ENCODE assay signal across 11 cellular contexts in the genomic region with DNA sequence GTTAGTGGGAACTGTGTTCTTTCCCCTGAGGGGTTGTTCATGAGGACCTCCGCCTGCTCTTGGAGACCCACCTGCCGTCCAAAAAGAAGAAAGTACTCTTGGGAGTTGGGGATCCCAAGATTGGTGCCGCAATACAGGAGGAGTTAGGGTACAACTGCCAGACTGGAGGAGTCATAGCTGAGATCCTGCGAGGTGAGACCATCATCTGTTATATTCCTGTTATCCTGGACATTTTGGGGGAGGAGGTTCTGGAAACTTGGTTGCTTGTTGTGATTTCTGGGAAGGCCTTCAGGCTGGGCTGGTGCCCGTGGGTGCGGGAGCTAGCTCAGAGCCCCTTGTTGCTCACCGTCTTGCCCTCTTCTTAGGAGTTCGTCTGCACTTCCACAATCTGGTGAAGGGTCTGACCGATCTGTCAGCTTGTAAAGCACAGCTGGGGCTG. TPM values are rescaled to one million over a fixed set of nuclear protein-coding genes. Genes with fewer than 3 reads are reported as not detected.
A peak's percentile ranks its signal among the peaks of the same experiment; 100 is the strongest.
DNase-seq lines count a peak whose midpoint lies in the region; ATAC-seq and TF ChIP-seq lines count a peak whose summit lies in the region.
"Had no signal": no experiment of that assay in that cellular context is flagged by ENCODE, and none has a peak within 500 bp of the region (broad histone marks: within the 10 kb centered on the region; RNA-seq: fewer than 3 reads in every experiment).

No MANE protein-coding gene starts in this region.

- H3K9me3 Mint-ChIP-seq in Calu3 (ENCODE audit: low read depth, unreplicated experiment) = no peaks in the 10 kb centered on the region
- H3K9me3 Mint-ChIP-seq in chondrocyte (ENCODE audit: low read depth) = no peaks in the 10 kb centered on the region
- no peaks in the 10 kb centered on the region for H3K9me3 Mint-ChIP-seq in natural killer cell

- intact Hi-C loops in Calu3 (cut with micrococcal nuclease; ENCODE audit: unreplicated experiment) = no loop called here
- intact Hi-C loops in natural killer cell (cut with micrococcal nuclease) = no loop called here

- H3K9ac ChIP-seq in Karpas-422 (ENCODE audit: low read length) = peak overlapping the region; percentile 99

- BruUV-seq in Calu3 (replicated peaks; lab: Mats Ljungman, UMichigan) = no TSS peak

- peaks cover 59% of the 10 kb centered on the region for H3K36me3 Mint-ChIP-seq in Calu3 (ENCODE audit: insufficient read depth, unreplicated experiment)
- peaks cover 39% of the 10 kb centered on the region for H3K36me3 Mint-ChIP-seq in chondrocyte (ENCODE audit: low read depth)
- peaks cover 20% of the 10 kb centered on the region for H3K36me3 Mint-ChIP-seq in natural killer cell

- H3K27ac ChIP-seq in Karpas-422 (ENCODE audit: low read length) = peak overlapping the region; percentile 88

- H3K27me3 ChIP-seq in Karpas-422 (ENCODE audit: low read length) = no peaks in the 10 kb centered on the region

- H3K4me1 Mint-ChIP-seq in Calu3 (ENCODE audit: low read depth, unreplicated experiment) = peaks cover 9% of the 10 kb centered on the region
- peaks cover 26% of the 10 kb centered on the region for H3K4me1 Mint-ChIP-seq in chondrocyte (ENCODE audit: low read depth)
- H3K4me1 Mint-ChIP-seq in natural killer cell = peaks cover 24 to 33% of the 10 kb centered on the region in 2 donors

- H3K9me2 ChIP-seq in Karpas-422 (replicated peaks; ENCODE audit: insufficient read depth, low read length) = no peaks in the 10 kb centered on the region

- CTCF ChIA-PET in Calu3 (lab: Charles Lee) = interaction anchor here (0.6 to 1.5 kb wide), 2 partner anchors 9 to 857 kb away, joined by 5 to 8 read pairs; a partner anchor contains a TSS

- DNase-seq in Calu3 (no peak), Karpas-422 (no peak), chondrocyte (ENCODE audit: low spot score) (no peak), natural killer cell (no peak), activated gamma-delta T cell (lab: John Stamatoyannopoulos, UW) (no peak)
- no peak for DNase-seq in activated effector memory CD4-positive, alpha-beta T cell treated with anti-CD3 and anti-CD28 coated beads, Interleukin-2, amount 50 U/mL, for 16 hours
- DNase-seq: NCI-H510A; stimulated activated CD8-positive, alpha-beta memory T cell treated with anti-CD3 and anti-CD28 coated beads, Interleukin-4, amount 100 ng/mL, for 48 hours had no signal

- H3K36me3 ChIP-seq in Karpas-422 (ENCODE audit: insufficient read depth, low read length) = peaks cover 52% of the 10 kb centered on the region

- H3K27me3 Mint-ChIP-seq in Calu3 (ENCODE audit: unreplicated experiment) (no peaks in the 10 kb centered on the region), chondrocyte (ENCODE audit: low read depth) (no peaks in the 10 kb centered on the region), natural killer cell (ENCODE audit: low read depth in 2 of 2) (no peaks in the 10 kb centered on the region)

- H3K79me2 ChIP-seq in Karpas-422 (ENCODE audit: low read length) = peaks cover 33% of the 10 kb centered on the region

- peak overlapping the region; percentile 97 for H3K4me2 ChIP-seq in Karpas-422 (ENCODE audit: low read depth, low read length, poor library complexity, severe bottlenecking)

- H3K4me1 ChIP-seq in Karpas-422 (ENCODE audit: low read length) = peaks cover 26% of the 10 kb centered on the region

- TF ChIP-seq CTCF in Calu3 (IDR thresholded peaks at IDR 0.05; ENCODE audit: unreplicated experiment) (no peak), chondrocyte (IDR thresholded peaks at IDR 0.05) (no peak), natural killer cell (IDR thresholded peaks at IDR 0.05) (no peak)

- H3K4me3 Mint-ChIP-seq in Calu3 (ENCODE audit: low read depth, unreplicated experiment) (peak overlapping the region; percentile 81), chondrocyte (ENCODE audit: unreplicated experiment) (peak overlapping the region; percentile 92), natural killer cell (peak overlapping the region; percentile 95)

- H2AFZ ChIP-seq in Karpas-422 (ENCODE audit: low read length) = no peak overlapping the region

- no peaks in the 10 kb centered on the region for H3K9me3 ChIP-seq in Karpas-422 (ENCODE audit: low read length)

- H3K27ac Mint-ChIP-seq in Calu3 (ENCODE audit: unreplicated experiment) (no peak overlapping the region), chondrocyte (ENCODE audit: unreplicated experiment) (peak overlapping the region; percentile 59), natural killer cell (peak overlapping the region; percentile 23 to 50)

- H3K4me3 ChIP-seq in Karpas-422 (ENCODE audit: low read length) = peak overlapping the region; percentile 95
- H3K4me3 ChIP-seq: lung had no signal

- ATAC-seq in natural killer cell (no peak), GM18520 (IDR thresholded peaks at IDR 0.05; ENCODE audit: unreplicated experiment) (no peak), GM19395 (IDR thresholded peaks at IDR 0.05; ENCODE audit: unreplicated experiment) (no peak)

- H4K20me1 ChIP-seq in Karpas-422 (ENCODE audit: insufficient read depth, low read depth, low read length) = peaks cover 48% of the 10 kb centered on the region

RNA-seq across cellular contexts. Expression of a gene that starts 2.0 kb away (rescaled TPM):
- total RNA-seq in Calu3 (2022) (303 and 310 TPM in 2 replicates), chondrocyte (103 to 166 TPM (median 118 TPM) in 3 replicates), natural killer cell (100 to 1,000 TPM; 169 to 216 (median 214) TPM)
- 192 and 300 TPM in 2 replicates for total RNA-seq in Karpas-422 (2014; rRNA removed; shearing (Covaris generic); ENCODE audit: low replicate concordance)

RNA-seq across cellular contexts. Expression of a gene that starts 9.6 kb away (rescaled TPM):
- total RNA-seq in Calu3 (2022) (73.6 and 74.8 TPM in 2 replicates), chondrocyte (56.5 to 65.9 TPM (median 57.1 TPM) in 3 replicates), natural killer cell (100 to 1,000 TPM; 149 to 161 (median 153) TPM)
- 83.7 and 129 TPM in 2 replicates for total RNA-seq in Karpas-422 (2014; rRNA removed; shearing (Covaris generic); ENCODE audit: low replicate concordance)

RNA-seq across cellular contexts. Expression of a gene that starts 38.2 kb away (rescaled TPM):
- total RNA-seq in Calu3 (2022) (4.3 and 6.6 TPM in 2 replicates), chondrocyte (8.0 to 15.2 TPM (median 11.4 TPM) in 3 replicates), natural killer cell (10 to 100 TPM; 17.1 to 21.7 (median 20.4) TPM)
- 6.5 and 12.8 TPM in 2 replicates for total RNA-seq in Karpas-422 (2014; rRNA removed; shearing (Covaris generic); ENCODE audit: low replicate concordance)
